In genomic region chr9:3444016-3444415, GRCh38 we compare ENCODE assay signal across 25 cellular contexts.
"Had no signal": no experiment of that assay in that cellular context is flagged by ENCODE, and none has a peak within 500 bp of the region (broad histone marks: within the 10 kb centered on the region; RNA-seq: fewer than 3 reads in every experiment).

No MANE protein-coding gene starts in this region.

- DNase-seq: colonic mucosa; cortex of kidney; dermis blood vessel endothelial cell; dorsolateral prefrontal cortex; effector CD4-positive, alpha-beta T cell; effector CD8-positive, alpha-beta T cell; effector memory CD4-positive, alpha-beta T cell; effector memory CD8-positive, alpha-beta T cell; endodermal cell; erythroblast; esophagus squamous epithelium; foreskin fibroblast; foreskin keratinocyte; foreskin melanocyte; gastrocnemius medialis; glutamatergic neuron; head of caudate nucleus; heart left ventricle; heart right ventricle had no signal

- H3K27me3 Mint-ChIP-seq: dendritic cell treated with granulocyte-macrophage colony-stimulating factor and Interleukin-4, amounts not matched to agents 40 ng/mL and 50 ng/mL, for 4 days; effector memory CD8-positive, alpha-beta T cell had no signal

- H3K9me3 ChIP-seq: colonic mucosa, esophagus muscularis mucosa, gastrocnemius medialis, gastroesophageal sphincter had no signal

- H3K4me3 ChIP-seq: colonic mucosa, coronary artery, dorsolateral prefrontal cortex, esophagus muscularis mucosa, esophagus squamous epithelium, gastrocnemius medialis, gastroesophageal sphincter, heart left ventricle, heart right ventricle had no signal

- H3K4me3 Mint-ChIP-seq: dendritic cell treated with granulocyte-macrophage colony-stimulating factor and Interleukin-4, amounts not matched to agents 40 ng/mL and 50 ng/mL, for 4 days; effector memory CD8-positive, alpha-beta T cell; endodermal cell had no signal

- ATAC-seq: effector memory CD8-positive, alpha-beta T cell; esophagus mucosa; foreskin keratinocyte; gastrocnemius medialis; gastroesophageal sphincter; heart left ventricle; heart right ventricle had no signal

- H3K9me3 Mint-ChIP-seq: dendritic cell treated with granulocyte-macrophage colony-stimulating factor and Interleukin-4, amounts not matched to agents 40 ng/mL and 50 ng/mL, for 4 days; effector memory CD8-positive, alpha-beta T cell; endodermal cell had no signal

- H3K36me3 ChIP-seq: colonic mucosa, esophagus muscularis mucosa, esophagus squamous epithelium, gastrocnemius medialis, gastroesophageal sphincter, heart left ventricle, heart right ventricle had no signal

- H3K27ac Mint-ChIP-seq: dendritic cell treated with granulocyte-macrophage colony-stimulating factor and Interleukin-4, amounts not matched to agents 40 ng/mL and 50 ng/mL, for 4 days; endodermal cell had no signal

- H3K4me1 Mint-ChIP-seq: endodermal cell had no signal

- H3K4me1 ChIP-seq: colonic mucosa, esophagus squamous epithelium, foreskin keratinocyte, gastrocnemius medialis, heart left ventricle had no signal

- H3K27me3 ChIP-seq: colonic mucosa, dorsolateral prefrontal cortex, esophagus muscularis mucosa, esophagus squamous epithelium, foreskin keratinocyte, gastrocnemius medialis, gastroesophageal sphincter, heart left ventricle, heart right ventricle had no signal

- H3K27ac ChIP-seq: colonic mucosa, coronary artery, dorsolateral prefrontal cortex, epithelial cell of prostate, esophagus muscularis mucosa, esophagus squamous epithelium, foreskin keratinocyte, gastrocnemius medialis, gastroesophageal sphincter, heart left ventricle, heart right ventricle had no signal
